Comparison of ENCODE assay signal across 28 cellular contexts in the genomic region with DNA sequence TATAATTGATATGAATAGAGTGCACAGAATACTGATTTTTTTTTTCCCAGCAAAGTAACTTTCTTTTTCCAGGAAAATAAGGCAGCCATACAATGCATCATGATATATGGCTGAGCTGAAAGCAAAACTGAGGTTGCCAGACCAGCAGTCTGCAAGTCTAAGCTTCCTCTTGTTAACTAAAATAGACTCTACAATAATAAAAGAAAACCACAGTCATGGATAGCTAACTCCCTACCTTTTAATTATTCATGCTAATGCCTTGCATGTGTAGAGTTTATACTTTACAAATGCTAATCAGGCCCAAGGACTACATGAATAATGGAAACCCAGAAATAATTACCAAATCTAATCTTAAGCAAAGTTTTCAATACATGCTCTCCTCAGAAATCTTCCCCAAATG. TPM values are rescaled to one million over a fixed set of nuclear protein-coding genes. Genes with fewer than 3 reads are reported as not detected.
DNase-seq lines count a peak whose midpoint lies in the region; ATAC-seq, FAIRE-seq and TF ChIP-seq lines count a peak whose summit lies in the region.
"Had no signal": no experiment of that assay in that cellular context is flagged by ENCODE, and none has a peak within 500 bp of the region (broad histone marks: within the 10 kb centered on the region; RNA-seq: fewer than 3 reads in every experiment).

No MANE protein-coding gene starts in this region.

- peak; percentile 13 for FAIRE-seq in H1 (lab: Jason Lieb, UNC)
- FAIRE-seq: endometrium, H54, HTR-8/SVneo had no signal

- H2AFZ ChIP-seq in H9 (ENCODE audit: low read length) (no peak overlapping the region), H1 (ENCODE audit: low read length) (no peak overlapping the region), neuron (ENCODE audit: low read depth, low read length) (peak overlapping the region; percentile 40), PC-9 (no peak overlapping the region)

- no peak overlapping the region for H3K18ac ChIP-seq in H9 (ENCODE audit: insufficient read length, low read depth, low read length)
- 0 out of 2 replicates have a peak overlapping the region, but pooled peaks have one; percentile 20 for H3K18ac ChIP-seq in H1 (ENCODE audit: extremely low read depth, low read length)

- intact Hi-C loops in PC-9 (cut with micrococcal nuclease; ENCODE audit: unreplicated experiment), result no loop called here

- TF ChIP-seq EP300 in H1 (IDR thresholded peaks at IDR 0.05; ENCODE audit: borderline replicate concordance in 1 of 2, low read depth in 2 of 2, low read length in 2 of 2), result no peak

- H3K23ac ChIP-seq in H9 (ENCODE audit: insufficient read length, low read depth, low read length) (no peak overlapping the region), H1 (ENCODE audit: insufficient read length) (no peak overlapping the region)

- H2BK120ac ChIP-seq in H9 (ENCODE audit: low read depth, low read length, poor library complexity, severe bottlenecking) (no peak overlapping the region), H1 (replicated peaks; ENCODE audit: low read depth, low read length) (no peak overlapping the region)

- no peaks in the 10 kb centered on the region for H3K9me2 ChIP-seq in PC-9 (ENCODE audit: insufficient read depth)

- TF ChIP-seq CTCF in H9 (conservative IDR thresholded peaks at IDR 0.05) (no peak), H1 (IDR thresholded peaks at IDR 0.05; ENCODE audit: control extremely low read depth in 1 of 3, insufficient read depth in 1 of 3, low read depth in 1 of 3, low read length in 3 of 3) (no peak), PC-9 (conservative IDR thresholded peaks at IDR 0.05) (no peak)

- BruUV-seq in PC-9 (replicated peaks; lab: Mats Ljungman, UMichigan), result no TSS peak

- H3K23me2 ChIP-seq in H9 (ENCODE audit: insufficient read length, low read depth, low read length, poor library complexity, severe bottlenecking), result no peaks in the 10 kb centered on the region
- no peaks in the 10 kb centered on the region for H3K23me2 ChIP-seq in H1 (ENCODE audit: low read depth, low read length)

- H2BK12ac ChIP-seq in H9 (ENCODE audit: insufficient read length, low read depth, low read length) (no peak overlapping the region), H1 (ENCODE audit: low read depth, low read length) (no peak overlapping the region; the same call in 1 of the 2 replicates)

- peaks cover 6% of the 10 kb centered on the region; the same call in 1 of the 2 replicates for H3K79me2 ChIP-seq in H9 (ENCODE audit: insufficient read depth, low read length)
- peaks cover 3 to 67% of the 10 kb centered on the region in 2 experiments for H3K79me2 ChIP-seq in H1 (ENCODE audit: control insufficient read depth in 1 of 2, insufficient read depth in 2 of 2, low read length in 2 of 2)
- peaks cover 35% of the 10 kb centered on the region for H3K79me2 ChIP-seq in PC-9 (ENCODE audit: low read depth)

- no peak overlapping the region for H2BK20ac ChIP-seq in H9 (ENCODE audit: low read depth, low read length, poor library complexity, severe bottlenecking)
- H2BK20ac ChIP-seq in H1 (ENCODE audit: low read length), result no peak overlapping the region

- no peak overlapping the region for H3K9ac ChIP-seq in H9 (ENCODE audit: extremely low read depth, insufficient read length, low read length)
- H3K9ac ChIP-seq in H1 (replicated peaks in 1 of 4; ENCODE audit: extremely low read depth in 1 of 4, low read depth in 3 of 4, low read length in 3 of 4), result no peak overlapping the region

- peak overlapping the region; percentile 87 to 99 (median 99) for H3K27ac Mint-ChIP-seq in H9
- H3K27ac Mint-ChIP-seq: activated naive CD8-positive, alpha-beta T cell; CD8-positive, alpha-beta memory T cell; dendritic cell treated with granulocyte-macrophage colony-stimulating factor and Interleukin-4, amounts not matched to agents 40 ng/mL and 50 ng/mL, for 4 days; T-helper 1 cell treated with Interleukin-12 subunit alpha and Interleukin-12 subunit beta and Interleukin-4 antibody, amounts not matched to agents 30 μg/mL and 1 μg/mL, for 36 hours had no signal

- H3T11ph ChIP-seq in H9 (ENCODE audit: low read length), result no peak overlapping the region

- no peak for DNase-seq in H9
- DNase-seq in OCI-M1 (lab: John Stamatoyannopoulos, UW), result peak; percentile 32
- no peak for DNase-seq in H1 (ENCODE audit: low read depth in 1 of 2, low spot score in 2 of 2)
- DNase-seq in SHP77 treated with DMSO at 0.1 percent for 48 hours (lab: John Stamatoyannopoulos, UW), result no peak
- DNase-seq in PC-9, result no peak
- DNase-seq in cerebellum (ENCODE audit: low spot score), result no peak
- DNase-seq: activated effector memory CD4-positive, alpha-beta T cell treated with Interleukin-2 at 50 U/mL for 16 hours; activated T-cell treated with anti-CD3 and anti-CD28 coated beads for 4 hours; anterior cingulate cortex; CD8-positive, alpha-beta memory T cell; central memory CD4-positive, alpha-beta T cell; hypothalamus; islet precursor cell; Kasumi-1; left ventricle myocardium inferior; NCI-H1092; NK-92 treated with Interleukin-12 subunit alpha and Interleukin-12 subunit beta, amount 100 ng/mL, for 24 hours; stimulated activated naive CD8-positive, alpha-beta T cell treated with anti-CD3 and anti-CD28 coated beads, Interleukin-15, Interleukin-2, amounts not matched to agents 100 U/mL and 50 U/mL, for 24 hours had no signal

- H3K79me1 ChIP-seq in H9 (ENCODE audit: insufficient read depth, low read depth, low read length, poor library complexity, severe bottlenecking) (no peaks in the 10 kb centered on the region), H1 (ENCODE audit: low read depth, low read length) (no peaks in the 10 kb centered on the region)

- no peak overlapping the region for H3K14ac ChIP-seq in H9 (ENCODE audit: insufficient read depth, low read length)
- no peak overlapping the region for H3K14ac ChIP-seq in H1 (ENCODE audit: insufficient read length)

- no peak for TF ChIP-seq RAD21 in H1 (IDR thresholded peaks at IDR 0.05 in 1 of 2, conservative IDR thresholded peaks at IDR 0.05 in 1 of 2; ENCODE audit: low read depth in 2 of 2, low read length in 2 of 2)

- H3K9me3 ChIP-seq in H9 (ENCODE audit: control insufficient read depth, low read depth, low read length) (no peaks in the 10 kb centered on the region), H1 (ENCODE audit: insufficient read depth in 2 of 2, low read depth in 1 of 2, low read length in 1 of 2) (no peaks in the 10 kb centered on the region), neuron (ENCODE audit: low read length) (no peaks in the 10 kb centered on the region), PC-9 (ENCODE audit: insufficient read depth, low read depth) (no peaks in the 10 kb centered on the region)
- H3K9me3 ChIP-seq: gastroesophageal sphincter, left ventricle myocardium inferior had no signal

- H4K8ac ChIP-seq in H9 (replicated peaks; ENCODE audit: insufficient read length, low read depth, low read length), result no peak overlapping the region
- H4K8ac ChIP-seq in H1 (ENCODE audit: extremely low read depth, insufficient read depth, low read length), result no peak overlapping the region

- no peak overlapping the region for H2BK5ac ChIP-seq in H9 (ENCODE audit: insufficient read length, low read length)
- H2BK5ac ChIP-seq in H1 (ENCODE audit: low read depth, low read length), result peak overlapping the region; percentile 27; the same call in 1 of the 2 replicates

- H3K27ac ChIP-seq in H9 (ENCODE audit: insufficient read length, low read depth, low read length) (peak overlapping the region; percentile 93), H1 (ENCODE audit: low read depth, low read length) (peak overlapping the region; percentile 42; the same call in 1 of the 2 replicates), PC-9 (no peak overlapping the region)
- H3K27ac ChIP-seq: gastroesophageal sphincter, left ventricle myocardium inferior, RWPE1 had no signal

- no peaks in the 10 kb centered on the region for H3K27me3 Mint-ChIP-seq in H9 (ENCODE audit: low read depth)
- H3K27me3 Mint-ChIP-seq: activated naive CD8-positive, alpha-beta T cell; dendritic cell treated with granulocyte-macrophage colony-stimulating factor and Interleukin-4, amounts not matched to agents 40 ng/mL and 50 ng/mL, for 4 days had no signal

- no peaks in the 10 kb centered on the region for H3K27me3 ChIP-seq in H9 (ENCODE audit: insufficient read depth, low read length)
- no peaks in the 10 kb centered on the region for H3K27me3 ChIP-seq in H1 (replicated peaks in 1 of 4; ENCODE audit: control insufficient read depth in 3 of 4, extremely low read depth in 1 of 4, insufficient read depth in 3 of 4, low read length in 3 of 4)
- H3K27me3 ChIP-seq in neuron (ENCODE audit: insufficient read depth, low read length), result no peaks in the 10 kb centered on the region
- no peaks in the 10 kb centered on the region for H3K27me3 ChIP-seq in PC-9 (ENCODE audit: insufficient read depth, low read depth)
- H3K27me3 ChIP-seq: gastroesophageal sphincter had no signal

- H3F3A ChIP-seq in PC-9 (ENCODE audit: insufficient read depth, low read depth), result no peaks in the 10 kb centered on the region

- H3K4me2 ChIP-seq in H9 (ENCODE audit: insufficient read depth, insufficient read length, low read length) (peak overlapping the region; percentile 36), H1 (ENCODE audit: insufficient read depth in 1 of 2, low read depth in 2 of 2, low read length in 2 of 2) (peak overlapping the region; percentile 49 to 62), PC-9 (no peak overlapping the region)

- H3K4me1 ChIP-seq in H9 (ENCODE audit: insufficient read depth, low read length) (peaks cover 20% of the 10 kb centered on the region), H1 (replicated peaks in 1 of 4; ENCODE audit: control insufficient read depth in 3 of 4, insufficient read depth in 4 of 4, low read length in 3 of 4) (peaks cover 0 to 26% (median 17%) of the 10 kb centered on the region in 4 experiments; a peak in 6 of 7 replicates), neuron (ENCODE audit: insufficient read depth, low read length) (peaks cover 14% of the 10 kb centered on the region), PC-9 (replicated peaks; ENCODE audit: insufficient read depth) (no peaks in the 10 kb centered on the region)
- H3K4me1 ChIP-seq: gastroesophageal sphincter, left ventricle myocardium inferior had no signal

- H2BK15ac ChIP-seq in H9 (ENCODE audit: low read depth, low read length) (no peak overlapping the region), H1 (ENCODE audit: low read length) (no peak overlapping the region)

- H3K4me1 Mint-ChIP-seq in H9, result peaks cover 76 to 77% of the 10 kb centered on the region in 2 experiments
- H3K4me1 Mint-ChIP-seq: CD8-positive, alpha-beta memory T cell had no signal

- H3K36me3 ChIP-seq in H1 (ENCODE audit: control insufficient read depth in 2 of 4, insufficient read depth in 4 of 4, low read length in 3 of 4) (no peaks in the 10 kb centered on the region), neuron (ENCODE audit: insufficient read depth, low read length) (no peaks in the 10 kb centered on the region), PC-9 (ENCODE audit: low read depth) (peaks cover 5% of the 10 kb centered on the region; the same call in 1 of the 2 replicates)
- H3K36me3 ChIP-seq: gastroesophageal sphincter, left ventricle myocardium inferior had no signal

- H2AK5ac ChIP-seq in H9 (ENCODE audit: insufficient read length, low read length) (no peak overlapping the region), H1 (ENCODE audit: low read depth, low read length) (no peak overlapping the region)

- H3K4me3 Mint-ChIP-seq in H9, result peak overlapping the region; percentile 11 to 50; a peak in 4 of 5 replicates
- H3K4me3 Mint-ChIP-seq: activated naive CD8-positive, alpha-beta T cell; CD8-positive, alpha-beta memory T cell; dendritic cell treated with granulocyte-macrophage colony-stimulating factor and Interleukin-4, amounts not matched to agents 40 ng/mL and 50 ng/mL, for 4 days; T-helper 1 cell treated with Interleukin-12 subunit alpha and Interleukin-12 subunit beta and Interleukin-4 antibody, amounts not matched to agents 30 μg/mL and 1 μg/mL, for 36 hours had no signal

- CTCF ChIA-PET in H1 (lab: Charles Lee; ENCODE audit: partially characterized antibody), result interaction anchor here (1.0 to 1.4 kb wide), 2 partner anchors 13 to 24 kb away, joined by 3 to 5 read pairs; no protein-coding TSS in a partner anchor
- CTCF ChIA-PET in PC-9 (lab: Charles Lee), result no interaction called here

- no peaks in the 10 kb centered on the region for H3K9me3 Mint-ChIP-seq in H9
- H3K9me3 Mint-ChIP-seq: dendritic cell treated with granulocyte-macrophage colony-stimulating factor and Interleukin-4, amounts not matched to agents 40 ng/mL and 50 ng/mL, for 4 days; T-helper 1 cell treated with Interleukin-12 subunit alpha and Interleukin-12 subunit beta and Interleukin-4 antibody, amounts not matched to agents 30 μg/mL and 1 μg/mL, for 36 hours had no signal

- no peaks in the 10 kb centered on the region for H4K20me1 ChIP-seq in H9 (ENCODE audit: control insufficient read depth, insufficient read depth, insufficient read length)
- H4K20me1 ChIP-seq in H1 (replicated peaks in 1 of 2; ENCODE audit: control insufficient read depth in 1 of 2, insufficient read depth in 2 of 2, low read length in 2 of 2), result no peaks in the 10 kb centered on the region
- H4K20me1 ChIP-seq in PC-9 (ENCODE audit: insufficient read depth), result no peaks in the 10 kb centered on the region

- H3K56ac ChIP-seq in H9 (ENCODE audit: insufficient read length, low read depth, low read length) (no peak overlapping the region), H1 (replicated peaks; ENCODE audit: insufficient read length, low read depth, low read length) (no peak overlapping the region)

- POLR2A ChIA-PET in H1 (lab: Charles Lee; ENCODE audit: partially characterized antibody) (interaction anchor here (0.6 to 1.3 kb wide), 5 partner anchors 11 to 214 kb away, joined by 3 to 4 read pairs (median 3); a partner anchor contains a TSS), PC-9 (lab: Charles Lee; ENCODE audit: unreplicated experiment) (no interaction called here)

- H3K36me3 Mint-ChIP-seq in H9 (ENCODE audit: insufficient read depth in 1 of 3, low read depth in 3 of 3), result peaks cover 0 to under 1% (median 0%) of the 10 kb centered on the region in 3 experiments; a peak in 3 of 7 replicates
- H3K36me3 Mint-ChIP-seq: activated naive CD8-positive, alpha-beta T cell; CD8-positive, alpha-beta memory T cell had no signal

- H4K91ac ChIP-seq in H9 (ENCODE audit: insufficient read length, low read depth, low read length) (no peak overlapping the region), H1 (replicated peaks; ENCODE audit: insufficient read length, low read length) (no peak overlapping the region)

- H4K5ac ChIP-seq in H9 (ENCODE audit: insufficient read length, low read depth, low read length), result no peak overlapping the region
- H4K5ac ChIP-seq in H1 (ENCODE audit: insufficient read length, low read depth, low read length), result no peak overlapping the region

- H3K4ac ChIP-seq in H9 (ENCODE audit: low read depth, low read length) (no peak overlapping the region), H1 (replicated peaks; ENCODE audit: insufficient read length, low read depth, low read length) (no peak overlapping the region)

- no peak for ATAC-seq in HG03097 (IDR thresholded peaks at IDR 0.05; ENCODE audit: low FRiP score, unreplicated experiment)
- ATAC-seq: gastroesophageal sphincter; stimulated activated naive CD8-positive, alpha-beta T cell treated with anti-CD3 and anti-CD28 coated beads, Interleukin-15, Interleukin-2, amounts not matched to agents 100 U/mL and 50 U/mL, for 24 hours had no signal

- H3K4me3 ChIP-seq in H1 (ENCODE audit: extremely low read depth in 1 of 4, insufficient read depth in 2 of 4, low read depth in 3 of 4, low read length in 4 of 4), result peak overlapping the region in 1 of 4 experiments; percentile 45; a peak in 2 of 8 replicates
- no peak overlapping the region for H3K4me3 ChIP-seq in neuron (ENCODE audit: low read length)
- H3K4me3 ChIP-seq in PC-9, result no peak overlapping the region
- H3K4me3 ChIP-seq: gastroesophageal sphincter, left ventricle myocardium inferior had no signal

- TF ChIP-seq POLR2A in H1 (IDR thresholded peaks at IDR 0.05; ENCODE audit: control extremely low read depth in 1 of 2, low read depth in 2 of 2, low read length in 2 of 2), result no peak

RNA-seq across cellular contexts. Expression of a gene that starts 47.4 kb away (rescaled TPM):
- total RNA-seq in H9 (2021) (50.2 and 51.1 TPM in 2 replicates), PC-9 (2021) (27.5 and 33.7 TPM in 2 replicates), cerebellum (7.9 TPM)
- 66.9 and 67.0 TPM in 2 replicates for total RNA-seq in H1 (2021; fragmentation: NEBNext Ultra II Directional; extraction: Animal tissue kit (Norgen Biotek cat#: 25700))
- polyA plus RNA-seq in H1 (2011; rRNA removed), result 13.5 and 15.0 TPM in 2 replicates
- 20.4 TPM for polyA plus RNA-seq in H1 (2011; cell fraction: cytosol; rRNA removed)
- 32.0 TPM for polyA plus RNA-seq in H1 (2011; cell fraction: nucleus; rRNA removed)
- polyA plus RNA-seq in H1 (2012, experiment 1 of 2), result 41.9 to 51.0 TPM (median 46.3 TPM) in 4 replicates
- polyA plus RNA-seq in H1 (2012, experiment 2 of 2), result 6.3 TPM
- polyA plus RNA-seq in H1 (2013, experiment 1 of 2), result 52.7 TPM
- polyA plus RNA-seq in H1 (2013, experiment 2 of 2), result 52.0 TPM
- polyA minus RNA-seq in H1 (2011; rRNA and poly(A)+ RNA removed), result 17.3 and 17.8 TPM in 2 replicates
- polyA minus RNA-seq in H1 (2011; cell fraction: cytosol; rRNA and poly(A)+ RNA removed), result 17.9 TPM
- 25.5 TPM for polyA minus RNA-seq in H1 (2011; cell fraction: nucleus; rRNA and poly(A)+ RNA removed)
